In the genomic region with DNA sequence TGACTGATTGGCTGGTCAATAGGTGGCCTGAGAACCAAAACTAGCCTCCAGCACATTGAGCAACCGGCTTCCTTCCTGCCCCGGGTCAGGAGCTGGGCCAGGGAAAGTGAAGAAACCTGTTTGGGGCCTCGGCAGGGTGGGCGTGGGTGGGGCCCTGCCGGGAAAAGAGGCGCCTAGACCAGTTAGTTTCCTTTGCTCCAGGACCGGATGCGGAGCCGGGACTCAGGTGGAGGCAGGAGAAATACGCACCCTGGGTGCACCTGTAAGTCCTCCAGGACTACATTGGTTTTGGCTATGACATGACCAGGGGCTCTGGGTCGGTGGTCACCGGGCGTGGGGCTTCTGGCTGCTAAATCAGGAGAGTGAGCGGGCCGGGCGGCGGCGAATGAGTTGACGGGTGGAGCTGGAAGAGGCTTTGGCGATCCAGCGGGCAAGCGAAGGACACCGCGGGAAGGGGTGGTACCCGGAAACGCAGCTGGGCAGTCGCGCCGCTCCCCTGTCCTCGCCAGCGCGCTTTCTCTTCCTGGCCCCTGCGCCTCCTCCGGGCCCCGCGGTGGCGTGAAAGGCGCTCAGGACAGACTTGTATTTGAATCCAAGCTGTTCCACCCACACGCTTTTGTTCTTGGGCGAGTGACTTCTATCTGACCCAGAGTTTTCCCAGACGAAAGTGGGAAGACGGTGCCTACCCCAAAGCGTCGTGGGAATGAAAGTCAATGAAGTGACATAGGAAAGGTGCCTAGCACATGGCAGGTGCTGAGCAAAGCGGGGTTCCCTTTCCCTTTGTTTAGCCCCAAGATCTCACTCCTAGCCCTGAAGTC, we compare ENCODE assay signal across 8 cellular contexts. TPM values are rescaled to one million over a fixed set of nuclear protein-coding genes. Genes with fewer than 3 reads are reported as not detected.
DNase-seq lines count a peak whose midpoint lies in the region; ATAC-seq and TF ChIP-seq lines count a peak whose summit lies in the region.

No MANE protein-coding gene starts in this region.

- CTCF ChIA-PET in activated CD4-positive, alpha-beta memory T cell treated with anti-CD3 and anti-CD28 coated beads for 36 hours (lab: Charles Lee): no interaction called here

- intact Hi-C loops in activated CD4-positive, alpha-beta memory T cell treated with anti-CD3 and anti-CD28 coated beads for 36 hours (cut with micrococcal nuclease): no loop called here
- intact Hi-C loops in cardiac septum (cut with DNase I): loop anchor here (1.0 to 10.0 kb wide), 4 partner anchors 31 to 480 kb away; a partner anchor contains a TSS

- H3K4me3 Mint-ChIP-seq in activated CD4-positive, alpha-beta memory T cell treated with anti-CD3 and anti-CD28 coated beads for 36 hours: peak overlapping the region; percentile 43

- no peaks in the 10 kb centered on the region for H3K9me3 ChIP-seq in ES-I3 (ENCODE audit: control insufficient read depth, insufficient read depth, low read length)
- no peaks in the 10 kb centered on the region for H3K9me3 ChIP-seq in parathyroid adenoma (ENCODE audit: control insufficient read depth, low read length)

- H3K4me1 Mint-ChIP-seq in activated CD4-positive, alpha-beta memory T cell treated with anti-CD3 and anti-CD28 coated beads for 36 hours (ENCODE audit: low read depth): peaks cover 41% of the 10 kb centered on the region

- H2AFZ ChIP-seq in parathyroid adenoma: peak overlapping the region; percentile 66

- POLR2A ChIA-PET in activated CD4-positive, alpha-beta memory T cell treated with anti-CD3 and anti-CD28 coated beads for 36 hours (lab: Charles Lee): interaction anchor here (1.3 kb wide), 1 partner anchor 31 kb away, joined by 3 read pairs; a partner anchor contains a TSS

- peak overlapping the region; percentile 92 for H3K4me2 ChIP-seq in parathyroid adenoma (ENCODE audit: low read length)

- H3K36me3 Mint-ChIP-seq in activated CD4-positive, alpha-beta memory T cell treated with anti-CD3 and anti-CD28 coated beads for 36 hours: no peaks in the 10 kb centered on the region

- no peaks in the 10 kb centered on the region for H3K27me3 Mint-ChIP-seq in activated CD4-positive, alpha-beta memory T cell treated with anti-CD3 and anti-CD28 coated beads for 36 hours

- H3K27me3 ChIP-seq in parathyroid adenoma (ENCODE audit: control insufficient read depth, insufficient read depth, low read length): no peaks in the 10 kb centered on the region

- H3K9ac ChIP-seq in ES-I3 (ENCODE audit: low read depth, low read length) (peak overlapping the region; percentile 64), parathyroid adenoma (peak overlapping the region; percentile 35)

- H3K36me3 ChIP-seq in ES-I3 (ENCODE audit: insufficient read depth, low read length) (no peaks in the 10 kb centered on the region), parathyroid adenoma (ENCODE audit: control insufficient read depth, insufficient read depth, low read length) (no peaks in the 10 kb centered on the region)

- H3K27ac Mint-ChIP-seq in activated CD4-positive, alpha-beta memory T cell treated with anti-CD3 and anti-CD28 coated beads for 36 hours: no peak overlapping the region

- no peaks in the 10 kb centered on the region for H3K9me3 Mint-ChIP-seq in activated CD4-positive, alpha-beta memory T cell treated with anti-CD3 and anti-CD28 coated beads for 36 hours

- peak overlapping the region; percentile 84 for H3K4me3 ChIP-seq in parathyroid adenoma (ENCODE audit: low read depth, low read length)

- H3K79me2 ChIP-seq in parathyroid adenoma: no peaks in the 10 kb centered on the region

- peak overlapping the region; percentile 95 for H3K27ac ChIP-seq in parathyroid adenoma

- peaks cover 13% of the 10 kb centered on the region for H3K4me1 ChIP-seq in ES-I3 (ENCODE audit: insufficient read depth, low read length)
- peaks cover 7% of the 10 kb centered on the region for H3K4me1 ChIP-seq in parathyroid adenoma

- TF ChIP-seq CTCF in parathyroid adenoma (IDR thresholded peaks at IDR 0.05) (no peak), omental fat pad (IDR thresholded peaks at IDR 0.05) (no peak), GM10266 (IDR thresholded peaks at IDR 0.05; ENCODE audit: control insufficient read depth, insufficient read depth, low read depth, missing control alignments) (no peak)

- ATAC-seq in omental fat pad (ENCODE audit: low FRiP score): no peak

- DNase-seq in activated CD4-positive, alpha-beta memory T cell treated with anti-CD3 and anti-CD28 coated beads for 36 hours: no peak
- DNase-seq in cardiac septum (ENCODE audit: low spot score) (peak; percentile 84), omental fat pad (ENCODE audit: low spot score) (no peak), DMS 273 treated with DMSO at 0.1 percent for 48 hours (lab: John Stamatoyannopoulos, UW) (no peak), GM10266 (ENCODE audit: extremely low spot score) (no peak)
- no peak for DNase-seq in stimulated activated CD4-positive, alpha-beta T cell treated with anti-CD3 and anti-CD28 coated beads, Interleukin-2, amount 100 ng/mL, for 24 hours

RNA-seq across cellular contexts. Expression of a gene that starts 30.6 kb away (rescaled TPM):
- 10 to 100 TPM; 12.5 to 13.2 TPM for total RNA-seq in activated CD4-positive, alpha-beta memory T cell treated with anti-CD3 and anti-CD28 coated beads for 36 hours
- total RNA-seq in cardiac septum (91.7 TPM), omental fat pad (100 to 1,000 TPM; 367 to 477 (median 404) TPM)
